19 cellular contexts compared by ENCODE assay signal in the genomic region with DNA sequence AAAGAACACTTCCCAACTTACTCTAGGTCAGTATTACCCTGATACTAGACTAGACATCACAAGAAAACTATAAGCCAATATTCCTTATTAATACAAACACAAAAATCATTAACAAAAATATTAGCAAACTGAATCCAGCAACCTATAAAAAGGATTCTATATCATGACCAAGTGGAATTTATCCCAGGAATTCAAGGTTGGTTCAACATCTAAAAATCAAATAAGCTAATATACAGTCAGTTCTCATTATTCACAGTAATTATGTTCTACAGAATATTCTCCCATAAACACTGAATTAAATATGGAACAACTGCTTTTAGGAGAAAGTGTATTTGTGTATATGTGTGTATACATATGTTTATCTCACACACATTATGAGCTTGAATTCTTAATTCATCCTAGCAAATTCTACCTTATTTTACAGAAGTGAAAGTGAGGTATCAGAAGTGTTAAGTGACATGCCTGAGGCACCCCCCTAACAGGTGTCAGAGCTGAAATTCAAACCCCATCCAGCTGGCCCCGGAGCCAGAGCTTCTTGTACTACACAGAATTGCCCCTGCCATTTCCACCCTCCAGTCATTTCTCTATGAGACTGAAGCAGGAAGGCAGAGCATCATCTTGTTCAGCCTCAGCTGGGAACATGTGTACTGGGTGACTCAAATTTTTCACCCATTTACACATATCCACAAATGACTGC.
DNase-seq lines count a peak whose midpoint lies in the region; ATAC-seq and TF ChIP-seq lines count a peak whose summit lies in the region.
"Had no signal": no experiment of that assay in that cellular context is flagged by ENCODE, and none has a peak within 500 bp of the region (broad histone marks: within the 10 kb centered on the region; RNA-seq: fewer than 3 reads in every experiment).

No MANE protein-coding gene starts in this region.

- CTCF ChIA-PET in activated B cell treated with CpG ODN at 0.5 μM for 24 hours (lab: Charles Lee), result interaction anchor here (0.8 to 2.9 kb wide), 4 partner anchors 15 to 322 kb away, joined by 3 to 18 read pairs (median 3); no protein-coding TSS in a partner anchor

- H3K27ac Mint-ChIP-seq in activated CD4-positive, alpha-beta T cell treated with anti-CD3 and anti-CD28 coated beads, Interleukin-2, amount 10 ng/mL, durations not matched to agents 24 days and 14 days, result no peak overlapping the region
- no peak overlapping the region for H3K27ac Mint-ChIP-seq in activated B cell treated with CpG ODN at 0.5 μM for 24 hours
- H3K27ac Mint-ChIP-seq in T-helper 2 cell treated with Interferon-gamma antibody and Interleukin-4, amounts not matched to agents 5 μg/mL and 100 μg/mL, for 36 hours, result no peak overlapping the region
- H3K27ac Mint-ChIP-seq in natural killer cell, result no peak overlapping the region
- H3K27ac Mint-ChIP-seq: CD4-positive, CD25-positive, alpha-beta regulatory T cell had no signal

- no peaks in the 10 kb centered on the region for H3K4me1 Mint-ChIP-seq in activated CD4-positive, alpha-beta T cell treated with anti-CD3 and anti-CD28 coated beads, Interleukin-2, amount 10 ng/mL, durations not matched to agents 24 days and 14 days
- H3K4me1 Mint-ChIP-seq in activated B cell treated with CpG ODN at 0.5 μM for 24 hours, result peaks cover 11% of the 10 kb centered on the region
- no peaks in the 10 kb centered on the region for H3K4me1 Mint-ChIP-seq in T-helper 2 cell treated with Interferon-gamma antibody and Interleukin-4, amounts not matched to agents 5 μg/mL and 100 μg/mL, for 36 hours (ENCODE audit: low read depth)
- H3K4me1 Mint-ChIP-seq in natural killer cell, result no peaks in the 10 kb centered on the region
- H3K4me1 Mint-ChIP-seq: CD4-positive, CD25-positive, alpha-beta regulatory T cell had no signal

- peaks cover 0 to 3% (median under 1%) of the 10 kb centered on the region in 4 donors for H3K4me1 ChIP-seq in esophagus muscularis mucosa

- no peak for TF ChIP-seq POLR2A in esophagus muscularis mucosa (IDR thresholded peaks at IDR 0.05; ENCODE audit: low read depth)

- peaks cover 62% of the 10 kb centered on the region for H3K36me3 Mint-ChIP-seq in activated CD4-positive, alpha-beta T cell treated with anti-CD3 and anti-CD28 coated beads, Interleukin-2, amount 10 ng/mL, durations not matched to agents 24 days and 14 days (ENCODE audit: low read depth)
- peaks cover 70% of the 10 kb centered on the region for H3K36me3 Mint-ChIP-seq in activated B cell treated with CpG ODN at 0.5 μM for 24 hours (ENCODE audit: low read depth)
- peaks cover 59% of the 10 kb centered on the region for H3K36me3 Mint-ChIP-seq in T-helper 2 cell treated with Interferon-gamma antibody and Interleukin-4, amounts not matched to agents 5 μg/mL and 100 μg/mL, for 36 hours (ENCODE audit: low read depth)
- peaks cover 36% of the 10 kb centered on the region for H3K36me3 Mint-ChIP-seq in natural killer cell

- 73% methylated on average over 1 of the region's 1 CpG for WGBS in esophagus muscularis mucosa

- no peak overlapping the region for H3K4me3 Mint-ChIP-seq in activated CD4-positive, alpha-beta T cell treated with anti-CD3 and anti-CD28 coated beads, Interleukin-2, amount 10 ng/mL, durations not matched to agents 24 days and 14 days
- no peak overlapping the region for H3K4me3 Mint-ChIP-seq in activated B cell treated with CpG ODN at 0.5 μM for 24 hours
- no peak overlapping the region for H3K4me3 Mint-ChIP-seq in T-helper 2 cell treated with Interferon-gamma antibody and Interleukin-4, amounts not matched to agents 5 μg/mL and 100 μg/mL, for 36 hours
- no peak overlapping the region for H3K4me3 Mint-ChIP-seq in natural killer cell
- H3K4me3 Mint-ChIP-seq: CD4-positive, CD25-positive, alpha-beta regulatory T cell had no signal

- POLR2A ChIA-PET in activated B cell treated with CpG ODN at 0.5 μM for 24 hours (lab: Charles Lee), result interaction anchor here (0.6 to 1.3 kb wide), 2 partner anchors 13 to 78 kb away, joined by 3 to 4 read pairs; partner anchors contain the start of gene MALT1

- intact Hi-C loops in activated CD4-positive, alpha-beta T cell treated with anti-CD3 and anti-CD28 coated beads, Interleukin-2, amount 10 ng/mL, durations not matched to agents 24 days and 14 days (cut with micrococcal nuclease), result no loop called here
- intact Hi-C loops in activated B cell treated with CpG ODN at 0.5 μM for 24 hours (cut with micrococcal nuclease), result no loop called here
- intact Hi-C loops in esophagus muscularis mucosa (cut with DNase I), result no loop called here
- intact Hi-C loops in natural killer cell (cut with micrococcal nuclease), result no loop called here

- H3K4me3 ChIP-seq in esophagus muscularis mucosa, result no peak overlapping the region
- H3K4me3 ChIP-seq: BLaER1, SJSA1 had no signal

- H3K27me3 ChIP-seq in esophagus muscularis mucosa, result no peaks in the 10 kb centered on the region
- H3K27me3 ChIP-seq: BLaER1, SJSA1 had no signal

- no peak for TF ChIP-seq EP300 in esophagus muscularis mucosa (IDR thresholded peaks at IDR 0.05)

- peak; percentile 38 for DNase-seq in activated CD4-positive, alpha-beta T cell treated with anti-CD3 and anti-CD28 coated beads, Interleukin-2, amount 10 ng/mL, durations not matched to agents 24 days and 14 days
- no peak for DNase-seq in activated CD4-positive, alpha-beta T cell treated with anti-CD3 and anti-CD28 coated beads for 4 hours
- DNase-seq in activated B cell treated with CpG ODN at 0.5 μM for 24 hours (no peak), esophagus muscularis mucosa (ENCODE audit: extremely low spot score) (peak; percentile 37), natural killer cell (no peak), foreskin melanocyte (no peak)
- no peak for DNase-seq in T-helper 2 cell treated with Interferon-gamma antibody and Interleukin-4, amounts not matched to agents 5 μg/mL and 100 μg/mL, for 36 hours (ENCODE audit: low spot score)
- DNase-seq: CD4-positive, CD25-positive, alpha-beta regulatory T cell; DMS153; Karpas-422; NCI-H1092 treated with DMSO at 0.1 percent for 48 hours; NCI-H1436; NCI-H187 treated with DMSO at 0.1 percent for 48 hours; NCI-H446; NCI-H524 treated with DMSO at 0.1 percent for 48 hours; NCI-H774; PC-3 had no signal

- peaks cover 0 to 20% (median 12%) of the 10 kb centered on the region in 4 donors for H3K9me3 ChIP-seq in esophagus muscularis mucosa
- H3K9me3 ChIP-seq: SJSA1 had no signal

- H3K27me3 Mint-ChIP-seq in activated CD4-positive, alpha-beta T cell treated with anti-CD3 and anti-CD28 coated beads, Interleukin-2, amount 10 ng/mL, durations not matched to agents 24 days and 14 days, result no peaks in the 10 kb centered on the region
- H3K27me3 Mint-ChIP-seq in activated B cell treated with CpG ODN at 0.5 μM for 24 hours (no peaks in the 10 kb centered on the region), natural killer cell (ENCODE audit: low read depth in 2 of 2) (no peaks in the 10 kb centered on the region)
- no peaks in the 10 kb centered on the region for H3K27me3 Mint-ChIP-seq in T-helper 2 cell treated with Interferon-gamma antibody and Interleukin-4, amounts not matched to agents 5 μg/mL and 100 μg/mL, for 36 hours (ENCODE audit: low read depth)
- H3K27me3 Mint-ChIP-seq: CD4-positive, CD25-positive, alpha-beta regulatory T cell had no signal

- TF ChIP-seq CTCF in activated B cell treated with CpG ODN at 0.5 μM for 24 hours (IDR thresholded peaks at IDR 0.05) (no peak), esophagus muscularis mucosa (IDR thresholded peaks at IDR 0.05) (no peak), natural killer cell (IDR thresholded peaks at IDR 0.05) (no peak)

- H3K36me3 ChIP-seq in esophagus muscularis mucosa, result peaks cover 46 to 62% (median 56%) of the 10 kb centered on the region in 4 donors

- no peak overlapping the region for H3K27ac ChIP-seq in esophagus muscularis mucosa (replicated peaks in 1 of 4)
- H3K27ac ChIP-seq: BLaER1, SJSA1 had no signal

- peak; percentile 21 for ATAC-seq in activated B cell treated with CpG ODN at 0.5 μM for 24 hours (ENCODE audit: low read depth)
- no peak for ATAC-seq in natural killer cell
- ATAC-seq: PC-3 had no signal

- peaks cover 14% of the 10 kb centered on the region for H3K9me3 Mint-ChIP-seq in activated CD4-positive, alpha-beta T cell treated with anti-CD3 and anti-CD28 coated beads, Interleukin-2, amount 10 ng/mL, durations not matched to agents 24 days and 14 days
- H3K9me3 Mint-ChIP-seq in activated B cell treated with CpG ODN at 0.5 μM for 24 hours, result peaks cover 13% of the 10 kb centered on the region
- H3K9me3 Mint-ChIP-seq in T-helper 2 cell treated with Interferon-gamma antibody and Interleukin-4, amounts not matched to agents 5 μg/mL and 100 μg/mL, for 36 hours, result peaks cover 19% of the 10 kb centered on the region
- H3K9me3 Mint-ChIP-seq in natural killer cell, result peaks cover 0 to 2% of the 10 kb centered on the region in 2 donors

Comparison
In these comparisons a context has a peak if more than half of its experiments do, and no peak if none do; other contexts are left out.
1. DNase-seq: peak in activated CD4-positive, alpha-beta T cell treated with anti-CD3 and anti-CD28 coated beads, Interleukin-2, amount 10 ng/mL, durations not matched to agents 24 days and 14 days (single experiment) and esophagus muscularis mucosa (single experiment); none in activated CD4-positive, alpha-beta T cell treated with anti-CD3 and anti-CD28 coated beads for 4 hours (0 of 2), activated B cell treated with CpG ODN at 0.5 μM for 24 hours (single experiment), T-helper 2 cell treated with Interferon-gamma antibody and Interleukin-4, amounts not matched to agents 5 μg/mL and 100 μg/mL, for 36 hours (single experiment), natural killer cell (single experiment) and foreskin melanocyte (single experiment).